In genomic region chr15:41567870-41568269, GRCh38 we compare ENCODE assay signal across 1 cellular context.
TF ChIP-seq lines count a peak whose summit lies in the region.

No MANE protein-coding gene starts in this region.

TF ChIP-seq in K562, 482 proteins besides CTCF, POLR2A, EP300 and RAD21:
- TF ChIP-seq RFX1 (IDR thresholded peaks at IDR 0.05) (peak; percentile 79), ZNF395 (CRISPR knock-in tag; IDR thresholded peaks at IDR 0.05) (peak; percentile 14; the same call in 1 of the 2 replicates), BRF2 (IDR thresholded peaks at IDR 0.05; ENCODE audit: borderline replicate concordance, insufficient read depth, insufficient read length) (no peak)
